Comparison of ENCODE assay signal across 3 cellular contexts in the genomic region with DNA sequence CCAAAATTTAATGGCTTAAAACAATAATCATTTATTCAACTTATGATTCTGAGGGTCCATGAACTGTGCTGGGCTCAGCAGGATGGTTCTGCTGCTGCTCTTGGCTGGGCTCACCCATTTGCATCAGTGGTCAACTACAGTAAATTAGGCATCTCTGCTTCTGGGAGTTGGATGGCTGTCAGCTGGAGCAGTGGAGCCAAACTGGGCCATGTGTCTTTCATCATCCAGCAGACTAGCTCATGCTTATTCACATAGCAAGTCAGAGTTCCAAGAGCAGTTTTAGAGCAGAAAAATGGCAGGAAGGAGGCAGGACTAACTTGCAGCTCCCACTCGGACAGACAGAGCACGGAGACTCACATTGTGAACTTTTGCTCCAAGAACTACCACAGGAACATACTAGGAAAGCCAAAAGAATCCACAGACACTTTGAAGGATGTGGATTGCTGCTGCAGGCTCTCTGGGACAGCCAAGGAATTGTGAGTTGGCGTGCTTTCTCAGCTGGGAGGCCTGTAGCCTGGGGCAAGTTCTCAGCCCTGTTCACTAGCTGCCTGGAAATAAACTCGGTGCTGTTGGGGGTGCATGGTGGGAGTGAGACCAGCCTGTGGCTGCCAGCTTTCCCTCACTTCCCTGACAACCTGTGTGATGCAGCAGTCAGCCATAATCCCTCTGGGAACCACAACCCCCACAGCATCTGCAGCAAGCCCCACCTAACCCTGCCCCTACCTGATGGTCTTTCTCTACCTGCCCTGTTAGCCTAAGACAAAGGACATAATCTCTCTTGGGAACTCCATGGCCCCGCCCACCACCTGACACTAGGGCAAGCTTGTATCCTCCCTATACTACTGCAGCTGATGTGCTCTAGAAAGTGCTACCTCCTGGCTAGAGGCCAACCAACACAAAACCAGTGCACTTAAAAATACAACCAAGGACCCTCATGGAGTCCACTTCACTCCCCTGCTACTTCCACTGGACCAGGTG.
TF ChIP-seq lines count a peak whose summit lies in the region.

No MANE protein-coding gene starts in this region.

TF ChIP-seq in SK-N-SH, 30 proteins besides CTCF, POLR2A, EP300 and RAD21:
- no peak for TF ChIP-seq FOXJ3 (CRISPR knock-in tag; IDR thresholded peaks at IDR 0.05)
- TF ChIP-seq MEF2A (IDR thresholded peaks at IDR 0.05; ENCODE audit: borderline replicate concordance, low read depth) = no peak
- TF ChIP-seq, protein P1, sequence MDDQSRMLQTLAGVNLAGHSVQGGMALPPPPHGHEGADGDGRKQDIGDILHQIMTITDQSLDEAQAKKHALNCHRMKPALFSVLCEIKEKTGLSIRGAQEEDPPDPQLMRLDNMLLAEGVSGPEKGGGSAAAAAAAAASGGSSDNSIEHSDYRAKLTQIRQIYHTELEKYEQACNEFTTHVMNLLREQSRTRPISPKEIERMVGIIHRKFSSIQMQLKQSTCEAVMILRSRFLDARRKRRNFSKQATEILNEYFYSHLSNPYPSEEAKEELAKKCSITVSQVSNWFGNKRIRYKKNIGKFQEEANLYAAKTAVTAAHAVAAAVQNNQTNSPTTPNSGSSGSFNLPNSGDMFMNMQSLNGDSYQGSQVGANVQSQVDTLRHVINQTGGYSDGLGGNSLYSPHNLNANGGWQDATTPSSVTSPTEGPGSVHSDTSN (IDR thresholded peaks at IDR 0.05) = no peak
- TF ChIP-seq, protein P2, sequence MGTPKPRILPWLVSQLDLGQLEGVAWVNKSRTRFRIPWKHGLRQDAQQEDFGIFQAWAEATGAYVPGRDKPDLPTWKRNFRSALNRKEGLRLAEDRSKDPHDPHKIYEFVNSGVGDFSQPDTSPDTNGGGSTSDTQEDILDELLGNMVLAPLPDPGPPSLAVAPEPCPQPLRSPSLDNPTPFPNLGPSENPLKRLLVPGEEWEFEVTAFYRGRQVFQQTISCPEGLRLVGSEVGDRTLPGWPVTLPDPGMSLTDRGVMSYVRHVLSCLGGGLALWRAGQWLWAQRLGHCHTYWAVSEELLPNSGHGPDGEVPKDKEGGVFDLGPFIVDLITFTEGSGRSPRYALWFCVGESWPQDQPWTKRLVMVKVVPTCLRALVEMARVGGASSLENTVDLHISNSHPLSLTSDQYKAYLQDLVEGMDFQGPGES (IDR thresholded peaks at IDR 0.05; ENCODE audit: low read depth, low read length) = no peak
- peak; percentile 11; the same call in 1 of the 2 replicates for TF ChIP-seq TCF12 (IDR thresholded peaks at IDR 0.05)
- no peak for TF ChIP-seq SIN3A (IDR thresholded peaks at IDR 0.05; ENCODE audit: borderline replicate concordance, low read depth, low read length)

TF ChIP-seq in SK-N-SH treated with all-trans-retinoic acid at 6 μM for 48 hours, 23 proteins besides CTCF, POLR2A, EP300 and RAD21 (continues in another document):
- TF ChIP-seq, protein P3, sequence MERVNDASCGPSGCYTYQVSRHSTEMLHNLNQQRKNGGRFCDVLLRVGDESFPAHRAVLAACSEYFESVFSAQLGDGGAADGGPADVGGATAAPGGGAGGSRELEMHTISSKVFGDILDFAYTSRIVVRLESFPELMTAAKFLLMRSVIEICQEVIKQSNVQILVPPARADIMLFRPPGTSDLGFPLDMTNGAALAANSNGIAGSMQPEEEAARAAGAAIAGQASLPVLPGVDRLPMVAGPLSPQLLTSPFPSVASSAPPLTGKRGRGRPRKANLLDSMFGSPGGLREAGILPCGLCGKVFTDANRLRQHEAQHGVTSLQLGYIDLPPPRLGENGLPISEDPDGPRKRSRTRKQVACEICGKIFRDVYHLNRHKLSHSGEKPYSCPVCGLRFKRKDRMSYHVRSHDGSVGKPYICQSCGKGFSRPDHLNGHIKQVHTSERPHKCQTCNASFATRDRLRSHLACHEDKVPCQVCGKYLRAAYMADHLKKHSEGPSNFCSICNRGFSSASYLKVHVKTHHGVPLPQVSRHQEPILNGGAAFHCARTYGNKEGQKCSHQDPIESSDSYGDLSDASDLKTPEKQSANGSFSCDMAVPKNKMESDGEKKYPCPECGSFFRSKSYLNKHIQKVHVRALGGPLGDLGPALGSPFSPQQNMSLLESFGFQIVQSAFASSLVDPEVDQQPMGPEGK (CRISPR knock-in tag; IDR thresholded peaks at IDR 0.05; ENCODE audit: borderline replicate concordance) = no peak
- TF ChIP-seq SNAI2 (CRISPR knock-in tag; IDR thresholded peaks at IDR 0.05) = no peak
- TF ChIP-seq GLIS3 (CRISPR knock-in tag; IDR thresholded peaks at IDR 0.05) = no peak
- TF ChIP-seq ZC3H10 (CRISPR knock-in tag; IDR thresholded peaks at IDR 0.05) = no peak
- no peak for TF ChIP-seq ZNF565 (CRISPR knock-in tag; conservative IDR thresholded peaks at IDR 0.05; ENCODE audit: low read depth)
- no peak for TF ChIP-seq ARNTL (CRISPR knock-in tag; IDR thresholded peaks at IDR 0.05; ENCODE audit: borderline replicate concordance, low read depth)
- no peak for TF ChIP-seq PPARA (CRISPR knock-in tag; IDR thresholded peaks at IDR 0.05; ENCODE audit: borderline replicate concordance)
- TF ChIP-seq, protein P4, sequence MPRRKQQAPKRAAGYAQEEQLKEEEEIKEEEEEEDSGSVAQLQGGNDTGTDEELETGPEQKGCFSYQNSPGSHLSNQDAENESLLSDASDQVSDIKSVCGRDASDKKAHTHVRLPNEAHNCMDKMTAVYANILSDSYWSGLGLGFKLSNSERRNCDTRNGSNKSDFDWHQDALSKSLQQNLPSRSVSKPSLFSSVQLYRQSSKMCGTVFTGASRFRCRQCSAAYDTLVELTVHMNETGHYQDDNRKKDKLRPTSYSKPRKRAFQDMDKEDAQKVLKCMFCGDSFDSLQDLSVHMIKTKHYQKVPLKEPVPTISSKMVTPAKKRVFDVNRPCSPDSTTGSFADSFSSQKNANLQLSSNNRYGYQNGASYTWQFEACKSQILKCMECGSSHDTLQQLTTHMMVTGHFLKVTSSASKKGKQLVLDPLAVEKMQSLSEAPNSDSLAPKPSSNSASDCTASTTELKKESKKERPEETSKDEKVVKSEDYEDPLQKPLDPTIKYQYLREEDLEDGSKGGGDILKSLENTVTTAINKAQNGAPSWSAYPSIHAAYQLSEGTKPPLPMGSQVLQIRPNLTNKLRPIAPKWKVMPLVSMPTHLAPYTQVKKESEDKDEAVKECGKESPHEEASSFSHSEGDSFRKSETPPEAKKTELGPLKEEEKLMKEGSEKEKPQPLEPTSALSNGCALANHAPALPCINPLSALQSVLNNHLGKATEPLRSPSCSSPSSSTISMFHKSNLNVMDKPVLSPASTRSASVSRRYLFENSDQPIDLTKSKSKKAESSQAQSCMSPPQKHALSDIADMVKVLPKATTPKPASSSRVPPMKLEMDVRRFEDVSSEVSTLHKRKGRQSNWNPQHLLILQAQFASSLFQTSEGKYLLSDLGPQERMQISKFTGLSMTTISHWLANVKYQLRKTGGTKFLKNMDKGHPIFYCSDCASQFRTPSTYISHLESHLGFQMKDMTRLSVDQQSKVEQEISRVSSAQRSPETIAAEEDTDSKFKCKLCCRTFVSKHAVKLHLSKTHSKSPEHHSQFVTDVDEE (CRISPR knock-in tag; IDR thresholded peaks at IDR 0.05) = no peak
- no peak for TF ChIP-seq ISL1 (CRISPR knock-in tag; IDR thresholded peaks at IDR 0.05)
- no peak for TF ChIP-seq TCF4 (CRISPR knock-in tag; IDR thresholded peaks at IDR 0.05; ENCODE audit: borderline replicate concordance)
- TF ChIP-seq ESRRG (CRISPR knock-in tag; IDR thresholded peaks at IDR 0.05) = no peak
- TF ChIP-seq CREB5 (CRISPR knock-in tag; IDR thresholded peaks at IDR 0.05; ENCODE audit: low read depth) = no peak
- no peak for TF ChIP-seq CSDC2 (CRISPR knock-in tag; IDR thresholded peaks at IDR 0.05)
- TF ChIP-seq TOX (CRISPR knock-in tag; IDR thresholded peaks at IDR 0.05; ENCODE audit: borderline replicate concordance) = no peak

TF ChIP-seq in H1, 55 proteins besides CTCF, POLR2A, EP300 and RAD21:
- TF ChIP-seq SUZ12 (IDR thresholded peaks at IDR 0.05; ENCODE audit: low read length) = no peak
- no peak for TF ChIP-seq GABPA (IDR thresholded peaks at IDR 0.05; ENCODE audit: borderline replicate concordance, insufficient read depth, low read length)
- TF ChIP-seq, protein P5, sequence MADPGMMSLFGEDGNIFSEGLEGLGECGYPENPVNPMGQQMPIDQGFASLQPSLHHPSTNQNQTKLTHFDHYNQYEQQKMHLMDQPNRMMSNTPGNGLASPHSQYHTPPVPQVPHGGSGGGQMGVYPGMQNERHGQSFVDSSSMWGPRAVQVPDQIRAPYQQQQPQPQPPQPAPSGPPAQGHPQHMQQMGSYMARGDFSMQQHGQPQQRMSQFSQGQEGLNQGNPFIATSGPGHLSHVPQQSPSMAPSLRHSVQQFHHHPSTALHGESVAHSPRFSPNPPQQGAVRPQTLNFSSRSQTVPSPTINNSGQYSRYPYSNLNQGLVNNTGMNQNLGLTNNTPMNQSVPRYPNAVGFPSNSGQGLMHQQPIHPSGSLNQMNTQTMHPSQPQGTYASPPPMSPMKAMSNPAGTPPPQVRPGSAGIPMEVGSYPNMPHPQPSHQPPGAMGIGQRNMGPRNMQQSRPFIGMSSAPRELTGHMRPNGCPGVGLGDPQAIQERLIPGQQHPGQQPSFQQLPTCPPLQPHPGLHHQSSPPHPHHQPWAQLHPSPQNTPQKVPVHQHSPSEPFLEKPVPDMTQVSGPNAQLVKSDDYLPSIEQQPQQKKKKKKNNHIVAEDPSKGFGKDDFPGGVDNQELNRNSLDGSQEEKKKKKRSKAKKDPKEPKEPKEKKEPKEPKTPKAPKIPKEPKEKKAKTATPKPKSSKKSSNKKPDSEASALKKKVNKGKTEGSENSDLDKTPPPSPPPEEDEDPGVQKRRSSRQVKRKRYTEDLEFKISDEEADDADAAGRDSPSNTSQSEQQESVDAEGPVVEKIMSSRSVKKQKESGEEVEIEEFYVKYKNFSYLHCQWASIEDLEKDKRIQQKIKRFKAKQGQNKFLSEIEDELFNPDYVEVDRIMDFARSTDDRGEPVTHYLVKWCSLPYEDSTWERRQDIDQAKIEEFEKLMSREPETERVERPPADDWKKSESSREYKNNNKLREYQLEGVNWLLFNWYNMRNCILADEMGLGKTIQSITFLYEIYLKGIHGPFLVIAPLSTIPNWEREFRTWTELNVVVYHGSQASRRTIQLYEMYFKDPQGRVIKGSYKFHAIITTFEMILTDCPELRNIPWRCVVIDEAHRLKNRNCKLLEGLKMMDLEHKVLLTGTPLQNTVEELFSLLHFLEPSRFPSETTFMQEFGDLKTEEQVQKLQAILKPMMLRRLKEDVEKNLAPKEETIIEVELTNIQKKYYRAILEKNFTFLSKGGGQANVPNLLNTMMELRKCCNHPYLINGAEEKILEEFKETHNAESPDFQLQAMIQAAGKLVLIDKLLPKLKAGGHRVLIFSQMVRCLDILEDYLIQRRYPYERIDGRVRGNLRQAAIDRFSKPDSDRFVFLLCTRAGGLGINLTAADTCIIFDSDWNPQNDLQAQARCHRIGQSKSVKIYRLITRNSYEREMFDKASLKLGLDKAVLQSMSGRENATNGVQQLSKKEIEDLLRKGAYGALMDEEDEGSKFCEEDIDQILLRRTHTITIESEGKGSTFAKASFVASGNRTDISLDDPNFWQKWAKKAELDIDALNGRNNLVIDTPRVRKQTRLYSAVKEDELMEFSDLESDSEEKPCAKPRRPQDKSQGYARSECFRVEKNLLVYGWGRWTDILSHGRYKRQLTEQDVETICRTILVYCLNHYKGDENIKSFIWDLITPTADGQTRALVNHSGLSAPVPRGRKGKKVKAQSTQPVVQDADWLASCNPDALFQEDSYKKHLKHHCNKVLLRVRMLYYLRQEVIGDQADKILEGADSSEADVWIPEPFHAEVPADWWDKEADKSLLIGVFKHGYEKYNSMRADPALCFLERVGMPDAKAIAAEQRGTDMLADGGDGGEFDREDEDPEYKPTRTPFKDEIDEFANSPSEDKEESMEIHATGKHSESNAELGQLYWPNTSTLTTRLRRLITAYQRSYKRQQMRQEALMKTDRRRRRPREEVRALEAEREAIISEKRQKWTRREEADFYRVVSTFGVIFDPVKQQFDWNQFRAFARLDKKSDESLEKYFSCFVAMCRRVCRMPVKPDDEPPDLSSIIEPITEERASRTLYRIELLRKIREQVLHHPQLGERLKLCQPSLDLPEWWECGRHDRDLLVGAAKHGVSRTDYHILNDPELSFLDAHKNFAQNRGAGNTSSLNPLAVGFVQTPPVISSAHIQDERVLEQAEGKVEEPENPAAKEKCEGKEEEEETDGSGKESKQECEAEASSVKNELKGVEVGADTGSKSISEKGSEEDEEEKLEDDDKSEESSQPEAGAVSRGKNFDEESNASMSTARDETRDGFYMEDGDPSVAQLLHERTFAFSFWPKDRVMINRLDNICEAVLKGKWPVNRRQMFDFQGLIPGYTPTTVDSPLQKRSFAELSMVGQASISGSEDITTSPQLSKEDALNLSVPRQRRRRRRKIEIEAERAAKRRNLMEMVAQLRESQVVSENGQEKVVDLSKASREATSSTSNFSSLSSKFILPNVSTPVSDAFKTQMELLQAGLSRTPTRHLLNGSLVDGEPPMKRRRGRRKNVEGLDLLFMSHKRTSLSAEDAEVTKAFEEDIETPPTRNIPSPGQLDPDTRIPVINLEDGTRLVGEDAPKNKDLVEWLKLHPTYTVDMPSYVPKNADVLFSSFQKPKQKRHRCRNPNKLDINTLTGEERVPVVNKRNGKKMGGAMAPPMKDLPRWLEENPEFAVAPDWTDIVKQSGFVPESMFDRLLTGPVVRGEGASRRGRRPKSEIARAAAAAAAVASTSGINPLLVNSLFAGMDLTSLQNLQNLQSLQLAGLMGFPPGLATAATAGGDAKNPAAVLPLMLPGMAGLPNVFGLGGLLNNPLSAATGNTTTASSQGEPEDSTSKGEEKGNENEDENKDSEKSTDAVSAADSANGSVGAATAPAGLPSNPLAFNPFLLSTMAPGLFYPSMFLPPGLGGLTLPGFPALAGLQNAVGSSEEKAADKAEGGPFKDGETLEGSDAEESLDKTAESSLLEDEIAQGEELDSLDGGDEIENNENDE (IDR thresholded peaks at IDR 0.05; ENCODE audit: insufficient replicate concordance, low read length) = no peak
